Comparison of ENCODE assay signal across 15 cellular contexts in the genomic region with DNA sequence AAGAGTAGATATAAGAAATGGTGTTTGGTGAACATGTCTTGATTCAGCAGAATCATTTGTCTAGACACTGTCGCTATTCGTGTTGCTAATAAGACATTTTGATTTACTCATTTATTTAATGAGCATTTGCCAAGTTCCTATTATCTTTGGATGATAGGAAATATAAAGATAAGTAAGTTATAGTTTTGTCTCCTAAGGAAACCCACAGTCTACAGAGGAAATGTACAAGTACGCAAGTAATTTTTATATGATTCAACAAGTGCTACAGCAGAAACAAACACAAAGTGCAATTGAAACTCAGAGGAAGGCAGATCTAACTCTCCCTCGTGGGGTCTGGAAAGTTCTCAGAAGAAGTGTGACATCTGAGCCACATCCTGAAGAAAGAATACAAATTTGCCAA.
DNase-seq lines count a peak whose midpoint lies in the region; ATAC-seq and TF ChIP-seq lines count a peak whose summit lies in the region.
"Had no signal": no experiment of that assay in that cellular context is flagged by ENCODE, and none has a peak within 500 bp of the region (broad histone marks: within the 10 kb centered on the region; RNA-seq: fewer than 3 reads in every experiment).

No MANE protein-coding gene starts in this region.

- peak overlapping the region; percentile 73 for H3K4me2 ChIP-seq in smooth muscle cell

- H3K27me3 ChIP-seq in smooth muscle cell (ENCODE audit: low read depth) (no peaks in the 10 kb centered on the region), right lobe of liver (no peaks in the 10 kb centered on the region)

- intact Hi-C loops in right lobe of liver (cut with DNase I) = no loop called here

- DNase-seq in SK-N-MC (ENCODE audit: low read depth, low spot score) = peak; percentile 91
- peak; percentile 17 for DNase-seq in fibroblast of villous mesenchyme (ENCODE audit: low read depth)
- no peak for DNase-seq in smooth muscle cell (lab: John Stamatoyannopoulos, UW; ENCODE audit: unreplicated experiment)
- no peak for DNase-seq in coronary artery (ENCODE audit: low spot score)
- DNase-seq in right lobe of liver = no peak
- DNase-seq in stimulated activated CD8-positive, alpha-beta memory T cell treated with anti-CD3 and anti-CD28 coated beads, Interleukin-4, amount 100 ng/mL, for 48 hours = no peak
- DNase-seq: AML-193; Calu3; CD8-positive, alpha-beta T cell; GF-D8; GOT3; H7; HFFc6 had no signal

- 26% methylated on average over 4 of the region's 4 CpGs for WGBS in smooth muscle cell (ENCODE audit: low lambda C conversion rate)
- WGBS in right lobe of liver (ENCODE audit: insufficient coverage, low coverage, low lambda C conversion rate, missing lambda C conversion rate) = 43% methylated on average over 4 of the region's 4 CpGs

- peak overlapping the region; percentile 72 for H2AFZ ChIP-seq in smooth muscle cell (ENCODE audit: low read depth)

- H3K4me1 ChIP-seq in smooth muscle cell (ENCODE audit: low read depth) (no peaks in the 10 kb centered on the region), right lobe of liver (no peaks in the 10 kb centered on the region)

- H3K36me3 ChIP-seq in SK-N-MC (ENCODE audit: insufficient read depth, low read length) (no peaks in the 10 kb centered on the region), smooth muscle cell (ENCODE audit: low read depth) (no peaks in the 10 kb centered on the region), right lobe of liver (no peaks in the 10 kb centered on the region)

- peak overlapping the region; percentile 37; the same call in 1 of the 2 replicates for H3K27ac ChIP-seq in SK-N-MC
- peak overlapping the region; percentile 57 for H3K27ac ChIP-seq in smooth muscle cell (ENCODE audit: low read depth)
- H3K27ac ChIP-seq in coronary artery = no peak overlapping the region
- H3K27ac ChIP-seq in right lobe of liver = no peak overlapping the region
- H3K27ac ChIP-seq: HL-60 had no signal

- no peak for TF ChIP-seq CTCF in fibroblast of villous mesenchyme (IDR thresholded peaks at IDR 0.05; ENCODE audit: insufficient read depth, low read depth, low read length)
- TF ChIP-seq CTCF in smooth muscle cell (IDR thresholded peaks at IDR 0.05; ENCODE audit: borderline replicate concordance, insufficient read depth, poor library complexity, severe bottlenecking) = no peak
- no peak for TF ChIP-seq CTCF in coronary artery (IDR thresholded peaks at IDR 0.05)
- no peak for TF ChIP-seq CTCF in right lobe of liver (IDR thresholded peaks at IDR 0.05)

- no peaks in the 10 kb centered on the region for H4K20me1 ChIP-seq in smooth muscle cell (ENCODE audit: low read depth)

- H3K9me3 ChIP-seq in SK-N-MC (ENCODE audit: low read depth, low read length) (no peaks in the 10 kb centered on the region), smooth muscle cell (replicated peaks; ENCODE audit: low read depth) (no peaks in the 10 kb centered on the region), right lobe of liver (no peaks in the 10 kb centered on the region)

- no peaks in the 10 kb centered on the region for H3K79me2 ChIP-seq in smooth muscle cell (ENCODE audit: low read depth)

- no peak for ATAC-seq in right lobe of liver
- ATAC-seq: CD8-positive, alpha-beta T cell; HCT116 had no signal

- no peak overlapping the region for H3K9ac ChIP-seq in SK-N-MC (ENCODE audit: insufficient read length)
- no peak overlapping the region for H3K9ac ChIP-seq in smooth muscle cell (ENCODE audit: low read depth)

- peaks cover 5% of the 10 kb centered on the region for H3F3A ChIP-seq in smooth muscle cell (ENCODE audit: low read depth)

- peak overlapping the region; percentile 53 for H3K4me3 ChIP-seq in SK-N-MC
- no peak overlapping the region for H3K4me3 ChIP-seq in fibroblast of villous mesenchyme (ENCODE audit: low read depth, low read length)
- H3K4me3 ChIP-seq in smooth muscle cell = peak overlapping the region; percentile 5
- H3K4me3 ChIP-seq in coronary artery = no peak overlapping the region
- no peak overlapping the region for H3K4me3 ChIP-seq in right lobe of liver

- no peak for TF ChIP-seq POLR2A in right lobe of liver (IDR thresholded peaks at IDR 0.05)

Comparison
In these comparisons a context has a peak if more than half of its experiments do, and no peak if none do; other contexts are left out.
1. DNase-seq: peak in SK-N-MC (single experiment) and fibroblast of villous mesenchyme (single experiment); none in smooth muscle cell (single experiment), coronary artery (single experiment), right lobe of liver (0 of 3) and stimulated activated CD8-positive, alpha-beta memory T cell treated with anti-CD3 and anti-CD28 coated beads, Interleukin-4, amount 100 ng/mL, for 48 hours (single experiment).
2. H3K27ac ChIP-seq: peak in SK-N-MC (single experiment) and smooth muscle cell (single experiment); none in coronary artery (0 of 2) and right lobe of liver (0 of 3).
3. H3K4me3 ChIP-seq: peak in SK-N-MC (single experiment) and smooth muscle cell (single experiment); none in fibroblast of villous mesenchyme (single experiment), coronary artery (single experiment) and right lobe of liver (0 of 3).